In the genomic region with DNA sequence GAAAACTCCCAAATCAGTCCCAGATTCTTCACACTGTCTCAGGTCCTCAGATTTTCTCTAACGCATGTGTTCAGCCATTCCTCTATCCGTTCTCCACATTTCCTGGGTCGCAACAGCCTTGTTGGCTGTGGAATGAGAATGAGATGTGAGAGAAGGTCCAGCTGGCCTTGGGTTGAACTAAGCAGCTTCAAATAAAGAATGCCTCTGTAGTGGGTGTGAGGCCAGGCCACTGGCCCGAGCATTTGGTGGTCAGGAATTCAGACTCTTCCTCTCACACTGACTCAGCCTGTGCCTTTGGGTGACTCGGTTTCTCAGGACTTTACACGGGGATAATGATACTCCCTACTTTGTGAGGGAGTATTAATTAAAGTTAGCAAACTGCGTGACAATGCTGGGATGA, we compare ENCODE assay signal across 15 cellular contexts.
DNase-seq lines count a peak whose midpoint lies in the region; ATAC-seq and TF ChIP-seq lines count a peak whose summit lies in the region.
"Had no signal": no experiment of that assay in that cellular context is flagged by ENCODE, and none has a peak within 500 bp of the region (broad histone marks: within the 10 kb centered on the region; RNA-seq: fewer than 3 reads in every experiment).

No MANE protein-coding gene starts in this region.

- no peaks in the 10 kb centered on the region for H3K4me1 ChIP-seq in mucosa of descending colon (ENCODE audit: low read depth)
- H3K4me1 ChIP-seq: A549 had no signal

- ATAC-seq in mucosa of descending colon: peak; percentile 57
- ATAC-seq: A549, WTC11 had no signal

- H3K4me3 ChIP-seq in fibroblast of the aortic adventitia (ENCODE audit: low read depth, low read length): no peak overlapping the region
- no peak overlapping the region for H3K4me3 ChIP-seq in mucosa of descending colon
- H3K4me3 ChIP-seq: A549, SK-N-MC had no signal

- no peaks in the 10 kb centered on the region for H3K36me3 ChIP-seq in mucosa of descending colon (ENCODE audit: low read depth)
- H3K36me3 ChIP-seq: brain microvascular endothelial cell had no signal

- intact Hi-C loops in mucosa of descending colon (cut with DNase I, micrococcal nuclease): no loop called here

- TF ChIP-seq CTCF in fibroblast of the aortic adventitia (IDR thresholded peaks at IDR 0.05; ENCODE audit: insufficient read depth, low read length) (no peak), mucosa of descending colon (IDR thresholded peaks at IDR 0.05) (no peak)

- H3K9me3 ChIP-seq in mucosa of descending colon: no peaks in the 10 kb centered on the region
- H3K9me3 ChIP-seq: A549 had no signal

- DNase-seq in AG08395 (ENCODE audit: low spot score) (peak; percentile 36), LHCN-M2 (ENCODE audit: low read depth) (peak; percentile 42), fibroblast of the aortic adventitia (ENCODE audit: low read depth) (peak; percentile 81), mucosa of descending colon (no peak), NCI-H1092 treated with DMSO at 0.1 percent for 48 hours (lab: John Stamatoyannopoulos, UW) (no peak), H4 (ENCODE audit: low spot score) (no peak), NOMO-1 treated with dmso at 0.1 percent for 144 hours (lab: John Stamatoyannopoulos, UW; ENCODE audit: unreplicated experiment) (no peak), hippocampal formation (lab: John Stamatoyannopoulos, UW) (no peak)
- DNase-seq: activated CD4-positive, alpha-beta memory T cell treated with anti-CD3 and anti-CD28 coated beads for 36 hours; activated T-cell treated with anti-CD3 and anti-CD28 coated beads for 4 hours; brain microvascular endothelial cell; NCI-H2227 treated with DMSO at 0.1 percent for 48 hours had no signal

Comparison
In these comparisons a context has a peak if more than half of its experiments do, and no peak if none do; other contexts are left out.
1. DNase-seq: peak in AG08395 (single experiment), LHCN-M2 (single experiment) and fibroblast of the aortic adventitia (single experiment); none in mucosa of descending colon (0 of 3), NCI-H1092 treated with DMSO at 0.1 percent for 48 hours (single experiment), H4 (single experiment), NOMO-1 treated with dmso at 0.1 percent for 144 hours (single experiment) and hippocampal formation (0 of 2).